Comparison of ENCODE assay signal across 8 cellular contexts in the genomic region with DNA sequence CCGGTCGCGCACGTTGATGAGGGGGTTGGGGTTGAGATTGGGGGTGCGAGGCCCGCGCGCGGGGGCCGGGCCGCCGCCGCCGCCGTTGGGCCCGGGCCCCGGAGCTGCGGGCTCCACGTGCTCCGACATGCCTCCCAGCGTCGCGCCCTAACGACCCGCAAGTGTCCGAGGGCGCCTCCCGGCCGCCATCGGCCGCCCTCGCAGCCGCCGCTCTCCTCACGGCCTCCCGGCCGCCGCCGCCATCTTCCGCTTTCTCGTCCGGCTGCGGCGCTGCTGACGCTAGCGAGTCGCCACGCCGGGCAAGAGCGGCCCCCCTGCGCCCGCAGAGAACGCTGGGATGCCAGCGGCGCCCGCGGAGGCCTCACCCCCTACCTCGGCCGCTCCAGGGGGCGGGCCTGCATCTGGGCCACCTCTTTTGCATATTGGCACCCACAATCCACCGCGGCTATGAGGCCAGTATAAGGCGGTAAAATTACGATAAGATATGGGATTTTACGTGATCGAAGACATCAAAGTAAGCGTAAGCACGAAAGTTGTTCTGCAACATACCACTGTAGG. TPM values are rescaled to one million over a fixed set of nuclear protein-coding genes. Genes with fewer than 3 reads are reported as not detected.
A peak's percentile ranks its signal among the peaks of the same experiment; 100 is the strongest.
DNase-seq lines count a peak whose midpoint lies in the region; ATAC-seq and TF ChIP-seq lines count a peak whose summit lies in the region.

Gene TMEM259 (minus strand): TSS at position 256 of the 558 bp plus-strand sequence. CDS start 127 bp downstream, at position 129.

- peak within 1 kb of the TSS; percentile 94 for H3K4me3 Mint-ChIP-seq in activated CD4-positive, alpha-beta T cell treated with anti-CD3 and anti-CD28 coated beads for 36 hours
- H3K4me3 Mint-ChIP-seq in chondrocyte (ENCODE audit: unreplicated experiment) = peak within 1 kb of the TSS; percentile 83

- no peaks in the 10 kb centered on the region for H3K36me3 ChIP-seq in BJ (ENCODE audit: control insufficient read depth, insufficient read depth, low read length)

- H3K4me3 ChIP-seq in BJ (ENCODE audit: low read depth, low read length) = peak within 1 kb of the TSS; percentile 97

- CTCF ChIA-PET in BJ (lab: Yijun Ruan, JAX) = interaction anchor here (1.9 to 2.6 kb wide), 2 partner anchors 93 to 223 kb away, joined by 7 to 8 read pairs; no protein-coding TSS in a partner anchor
- CTCF ChIA-PET in activated CD4-positive, alpha-beta T cell treated with anti-CD3 and anti-CD28 coated beads for 36 hours (lab: Charles Lee) = interaction anchor here (0.7 to 1.9 kb wide), 5 partner anchors 10 to 55 kb away, joined by 3 to 5 read pairs (median 3); no protein-coding TSS in a partner anchor

- peaks cover 35% of the 10 kb centered on the region for H3K4me1 Mint-ChIP-seq in activated CD4-positive, alpha-beta T cell treated with anti-CD3 and anti-CD28 coated beads for 36 hours
- peaks cover 55% of the 10 kb centered on the region for H3K4me1 Mint-ChIP-seq in chondrocyte (ENCODE audit: low read depth)

- peak; percentile 63 for ATAC-seq in HG03457 (IDR thresholded peaks at IDR 0.05; ENCODE audit: unreplicated experiment)
- peak; percentile 90 for ATAC-seq in activated CD4-positive, alpha-beta T cell treated with anti-CD3 and anti-CD28 coated beads for 36 hours

- no peaks in the 10 kb centered on the region for H3K9me3 Mint-ChIP-seq in activated CD4-positive, alpha-beta T cell treated with anti-CD3 and anti-CD28 coated beads for 36 hours (ENCODE audit: low read depth)
- H3K9me3 Mint-ChIP-seq in chondrocyte (ENCODE audit: low read depth) = no peaks in the 10 kb centered on the region

- intact Hi-C loops in activated CD4-positive, alpha-beta T cell treated with anti-CD3 and anti-CD28 coated beads for 36 hours (cut with DNase I, micrococcal nuclease) = loop anchor here (1.0 to 5.0 kb wide), 21 partner anchors 19 to 470 kb away; partner anchors contain the start of genes ABCA7 (in 2 of the 2), GPX4 (in 2 of the 2), ARHGAP45 (in 1 of the 2) and ATP5F1D (in 1 of the 2)

- DNase-seq in BJ (ENCODE audit: low read depth) (peak; percentile 68), GM19240 (ENCODE audit: insufficient read length, low spot score) (peak; percentile 99), NCI-H524 treated with DMSO at 0.1 percent for 48 hours (lab: John Stamatoyannopoulos, UW) (peak; percentile 87), chondrocyte (ENCODE audit: low spot score) (no peak), kidney glomerular epithelial cell (lab: John Stamatoyannopoulos, UW) (peak; percentile 93)
- DNase-seq in activated CD4-positive, alpha-beta T cell treated with anti-CD3 and anti-CD28 coated beads for 36 hours = peak; percentile 99
- peak; percentile 95 to 96 for DNase-seq in stimulated activated CD4-positive, alpha-beta T cell treated with anti-CD3 and anti-CD28 coated beads, Interleukin-15, amount 100 ng/mL, for 48 hours (ENCODE audit: low read depth in 2 of 2)

- POLR2A ChIA-PET in BJ (lab: Charles Lee) = interaction anchor here (0.6 kb wide), 1 partner anchor 246 kb away, joined by 5 read pairs; no protein-coding TSS in a partner anchor
- POLR2A ChIA-PET in activated CD4-positive, alpha-beta T cell treated with anti-CD3 and anti-CD28 coated beads for 36 hours (lab: Charles Lee) = interaction anchor here (0.6 to 1.9 kb wide), 16 partner anchors 10 to 248 kb away, joined by 3 to 8 read pairs (median 4); partner anchors contain the start of genes ABCA7, CIRBP and WDR18

- TF ChIP-seq CTCF in BJ (IDR thresholded peaks at IDR 0.05; ENCODE audit: insufficient read depth, low read depth, low read length) = no peak
- no peak for TF ChIP-seq CTCF in chondrocyte (IDR thresholded peaks at IDR 0.05)

- H3K27ac Mint-ChIP-seq in activated CD4-positive, alpha-beta T cell treated with anti-CD3 and anti-CD28 coated beads for 36 hours = peak within 1 kb of the TSS; percentile 96
- peak within 1 kb of the TSS; percentile 96 for H3K27ac Mint-ChIP-seq in chondrocyte (ENCODE audit: unreplicated experiment)

- no peaks in the 10 kb centered on the region for H3K27me3 Mint-ChIP-seq in activated CD4-positive, alpha-beta T cell treated with anti-CD3 and anti-CD28 coated beads for 36 hours
- H3K27me3 Mint-ChIP-seq in chondrocyte (ENCODE audit: low read depth) = no peaks in the 10 kb centered on the region

- peaks cover 7% of the 10 kb centered on the region for H3K36me3 Mint-ChIP-seq in activated CD4-positive, alpha-beta T cell treated with anti-CD3 and anti-CD28 coated beads for 36 hours (ENCODE audit: low read depth)
- H3K36me3 Mint-ChIP-seq in chondrocyte (ENCODE audit: low read depth) = no peaks in the 10 kb centered on the region

- H3K27me3 ChIP-seq in BJ (ENCODE audit: control insufficient read depth, insufficient read depth, low read length) = no peaks in the 10 kb centered on the region

RNA-seq across cellular contexts. Expression of gene TMEM259, which starts in this region (rescaled TPM):
- polyA plus RNA-seq in BJ (2011; rRNA removed) = 69.2 and 111 TPM in 2 replicates
- polyA minus RNA-seq in BJ (2011; rRNA and poly(A)+ RNA removed) = 42.4 and 68.8 TPM in 2 replicates
- total RNA-seq in activated CD4-positive, alpha-beta T cell treated with anti-CD3 and anti-CD28 coated beads for 36 hours = 100 to 1,000 TPM; 106 to 128 TPM
- 120 to 130 TPM (median 120 TPM) in 3 replicates for total RNA-seq in chondrocyte
